In genomic region chr16:65661451-65661850, GRCh38 we compare ENCODE assay signal across 30 cellular contexts.
"Had no signal": no experiment of that assay in that cellular context is flagged by ENCODE, and none has a peak within 500 bp of the region (broad histone marks: within the 10 kb centered on the region; RNA-seq: fewer than 3 reads in every experiment).

No MANE protein-coding gene starts in this region.

- H3K36me3 ChIP-seq: neural progenitor cell, ovary, spleen, suprapubic skin, tibial artery, transverse colon, upper lobe of left lung, vagina had no signal

- H3K9me3 ChIP-seq: ovary, psoas muscle, spleen, suprapubic skin, testis, tibial artery, transverse colon, upper lobe of left lung, vagina had no signal

- H3K4me3 Mint-ChIP-seq: naive B cell; naive thymus-derived CD8-positive, alpha-beta T cell; natural killer cell treated with Interleukin-12 subunit alpha and Interleukin-12 subunit beta and Interleukin-15 and Interleukin-18, amount 100 ng/mL, for 72 hours; neural progenitor cell; stimulated activated memory B cell treated with anti-CD40 and anti-IgM and Interleukin-4, amounts not matched to agents 10 μg/mL and 1 μg/mL and 100 μg/mL, for 72 hours; stimulated activated naive CD8-positive, alpha-beta T cell treated with anti-CD3 and anti-CD28 coated beads, Interleukin-15, amount 100 ng/mL, for 72 hours had no signal

- DNase-seq: naive B cell; naive thymus-derived CD8-positive, alpha-beta T cell; occipital lobe; ovary; psoas muscle; right cardiac atrium; spleen; stimulated activated CD4-positive, alpha-beta T cell treated with anti-CD3 and anti-CD28 coated beads, Interleukin-12 subunit alpha, Interleukin-12 subunit beta, amount 100 ng/mL, for 4 hours; stimulated activated CD4-positive, alpha-beta T cell treated with anti-CD3 and anti-CD28 coated beads, Interleukin-1b, Interleukin-23, amount 100 ng/mL, for 48 hours; stimulated activated CD4-positive, alpha-beta T cell treated with anti-CD3 and anti-CD28 coated beads, Interleukin-4, amount 100 ng/mL, for 1 hour; stimulated activated CD4-positive, alpha-beta T cell treated with anti-CD3 and anti-CD28 coated beads, Interleukin-4, amount 100 ng/mL, for 4 hours; stimulated activated CD8-positive, alpha-beta memory T cell treated with anti-CD3 and anti-CD28 coated beads, Interleukin-4, amount 100 ng/mL, for 48 hours; stimulated activated naive CD4-positive, alpha-beta T cell; stimulated activated naive CD8-positive, alpha-beta T cell treated with anti-CD3 and anti-CD28 coated beads, Interleukin-15, amount 100 ng/mL, for 72 hours; stimulated activated naive CD8-positive, alpha-beta T cell treated with anti-CD3 and anti-CD28 coated beads, Interleukin-15, Interleukin-2, amounts not matched to agents 100 U/mL and 50 U/mL, for 24 hours; substantia nigra; testis; tibial artery; transverse colon; upper lobe of left lung had no signal

- H3K27ac Mint-ChIP-seq: naive B cell; naive thymus-derived CD8-positive, alpha-beta T cell; natural killer cell treated with Interleukin-12 subunit alpha and Interleukin-12 subunit beta and Interleukin-15 and Interleukin-18, amount 100 ng/mL, for 72 hours; neural progenitor cell; progenitor cell of endocrine pancreas; stimulated activated memory B cell treated with anti-CD40 and anti-IgM and Interleukin-4, amounts not matched to agents 10 μg/mL and 1 μg/mL and 100 μg/mL, for 72 hours; stimulated activated naive CD8-positive, alpha-beta T cell treated with anti-CD3 and anti-CD28 coated beads, Interleukin-15, amount 100 ng/mL, for 72 hours had no signal

- H3K27me3 ChIP-seq: neural progenitor cell, ovary, suprapubic skin, testis, tibial artery, transverse colon, upper lobe of left lung, vagina had no signal

- H3K27ac ChIP-seq: neural progenitor cell, ovary, parathyroid adenoma, psoas muscle, skin epidermis, spleen, suprapubic skin, testis, tibial artery, transverse colon, upper lobe of left lung, vagina had no signal

- H3K36me3 Mint-ChIP-seq: naive B cell; naive thymus-derived CD8-positive, alpha-beta T cell; natural killer cell treated with Interleukin-12 subunit alpha and Interleukin-12 subunit beta and Interleukin-15 and Interleukin-18, amount 100 ng/mL, for 72 hours; neural progenitor cell; stimulated activated memory B cell treated with anti-CD40 and anti-IgM and Interleukin-4, amounts not matched to agents 10 μg/mL and 1 μg/mL and 100 μg/mL, for 72 hours had no signal

- H3K27me3 Mint-ChIP-seq: stimulated activated memory B cell treated with anti-CD40 and anti-IgM and Interleukin-4, amounts not matched to agents 10 μg/mL and 1 μg/mL and 100 μg/mL, for 72 hours had no signal

- H3K9me3 Mint-ChIP-seq: natural killer cell treated with Interleukin-12 subunit alpha and Interleukin-12 subunit beta and Interleukin-15 and Interleukin-18, amount 100 ng/mL, for 72 hours had no signal

- ATAC-seq: naive thymus-derived CD8-positive, alpha-beta T cell; natural killer cell treated with Interleukin-12 subunit alpha and Interleukin-12 subunit beta and Interleukin-15 and Interleukin-18, amount 100 ng/mL, for 72 hours; psoas muscle; right cardiac atrium; sciatic nerve; stimulated activated memory B cell treated with anti-CD40 and anti-IgM and Interleukin-4, amounts not matched to agents 10 μg/mL and 1 μg/mL and 100 μg/mL, for 72 hours; stimulated activated naive CD8-positive, alpha-beta T cell treated with anti-CD3 and anti-CD28 coated beads, Interleukin-15, amount 100 ng/mL, for 72 hours; stimulated activated naive CD8-positive, alpha-beta T cell treated with anti-CD3 and anti-CD28 coated beads, Interleukin-15, Interleukin-2, amounts not matched to agents 100 U/mL and 50 U/mL, for 24 hours had no signal

- H3K4me1 Mint-ChIP-seq: naive B cell; stimulated activated memory B cell treated with anti-CD40 and anti-IgM and Interleukin-4, amounts not matched to agents 10 μg/mL and 1 μg/mL and 100 μg/mL, for 72 hours; stimulated activated naive CD8-positive, alpha-beta T cell treated with anti-CD3 and anti-CD28 coated beads, Interleukin-15, amount 100 ng/mL, for 72 hours had no signal

- H3K4me1 ChIP-seq: parathyroid adenoma, psoas muscle, testis, tibial artery, transverse colon had no signal

- H3K4me3 ChIP-seq: neural progenitor cell, ovary, psoas muscle, skin epidermis, smooth muscle cell, spleen, suprapubic skin, testis, tibial artery, transverse colon, upper lobe of left lung, vagina had no signal
